Comparison of ENCODE assay signal across 1 cellular context in genomic region chr10:130169136-130169888, GRCh38.
TF ChIP-seq lines count a peak whose summit lies in the region.

No MANE protein-coding gene starts in this region.

TF ChIP-seq in HEK293, 187 proteins besides CTCF, POLR2A, EP300 and RAD21 (continued from another document):
- no peak for TF ChIP-seq ZSCAN5A (tag by site-specific recombination; IDR thresholded peaks at IDR 0.05)
- TF ChIP-seq ZBTB20 (tag by site-specific recombination; IDR thresholded peaks at IDR 0.05) = no peak
- 0 out of 2 replicates have a peak, but pooled peaks have one; percentile 14 for TF ChIP-seq ZNF513 (tag by site-specific recombination; IDR thresholded peaks at IDR 0.05)
- no peak for TF ChIP-seq ZNF521 (tag by site-specific recombination; IDR thresholded peaks at IDR 0.05)
- peak; percentile 98 for TF ChIP-seq OSR2 (tag by site-specific recombination; IDR thresholded peaks at IDR 0.05)
- TF ChIP-seq KLF8 (tag by site-specific recombination; IDR thresholded peaks at IDR 0.05) = 0 out of 2 replicates have a peak, but pooled peaks have one; percentile 31
- TF ChIP-seq YY2 (tag by site-specific recombination; IDR thresholded peaks at IDR 0.05) = no peak
- TF ChIP-seq ZNF19 (tag by site-specific recombination; IDR thresholded peaks at IDR 0.05; ENCODE audit: low read depth) = no peak
- TF ChIP-seq ZNF677 (tag by site-specific recombination; IDR thresholded peaks at IDR 0.05) = no peak
- peak; percentile 22; the same call in 1 of the 2 replicates for TF ChIP-seq ZNF596 (tag by site-specific recombination; IDR thresholded peaks at IDR 0.05)
- TF ChIP-seq ZNF274 (IDR thresholded peaks at IDR 0.05; ENCODE audit: low read length) = no peak
- no peak for TF ChIP-seq ZNF274 (tag by site-specific recombination; IDR thresholded peaks at IDR 0.05; ENCODE audit: borderline replicate concordance)
- TF ChIP-seq ZBTB17 (tag by site-specific recombination; IDR thresholded peaks at IDR 0.05) = peak; percentile 80
- TF ChIP-seq ZNF266 (tag by site-specific recombination; IDR thresholded peaks at IDR 0.05; ENCODE audit: low read depth) = no peak
- peak; percentile 63 for TF ChIP-seq TRIM28 (IDR thresholded peaks at IDR 0.05; ENCODE audit: borderline replicate concordance, low read length)
- TF ChIP-seq ZNF473 (tag by site-specific recombination; IDR thresholded peaks at IDR 0.05) = no peak
- TF ChIP-seq ZNF629 (tag by site-specific recombination; IDR thresholded peaks at IDR 0.05) = peak; percentile 96
- TF ChIP-seq ZNF792 (tag by site-specific recombination; IDR thresholded peaks at IDR 0.05) = no peak
- TF ChIP-seq ZNF580 (tag by site-specific recombination; IDR thresholded peaks at IDR 0.05) = peak; percentile 77
- no peak for TF ChIP-seq ZSCAN18 (tag by site-specific recombination; IDR thresholded peaks at IDR 0.05)
- no peak for TF ChIP-seq ZNF549 (tag by site-specific recombination; IDR thresholded peaks at IDR 0.05)
- peak; percentile 78; the same call in 1 of the 2 replicates for TF ChIP-seq TSHZ1 (tag by site-specific recombination; IDR thresholded peaks at IDR 0.05; ENCODE audit: borderline replicate concordance)
- TF ChIP-seq ZNF560 (tag by site-specific recombination; IDR thresholded peaks at IDR 0.05; ENCODE audit: borderline replicate concordance) = no peak
- no peak; the same call in 1 of the 2 replicates for TF ChIP-seq SP2 (tag by site-specific recombination; IDR thresholded peaks at IDR 0.05)
- 0 out of 2 replicates have a peak, but pooled peaks have one; percentile 58 for TF ChIP-seq ZBTB1 (tag by site-specific recombination; IDR thresholded peaks at IDR 0.05)
- no peak for TF ChIP-seq ZNF423 (tag by site-specific recombination; IDR thresholded peaks at IDR 0.05)
- TF ChIP-seq ZFP41 (tag by site-specific recombination; IDR thresholded peaks at IDR 0.05; ENCODE audit: borderline replicate concordance) = no peak
- TF ChIP-seq REPIN1 (tag by site-specific recombination; IDR thresholded peaks at IDR 0.05; ENCODE audit: low read depth) = no peak
- no peak for TF ChIP-seq ZNF433 (tag by site-specific recombination; IDR thresholded peaks at IDR 0.05; ENCODE audit: low read depth)
- TF ChIP-seq ZNF658 (tag by site-specific recombination; IDR thresholded peaks at IDR 0.05) = no peak
- TF ChIP-seq BCL11B (tag by site-specific recombination; IDR thresholded peaks at IDR 0.05; ENCODE audit: low read depth) = no peak
- no peak for TF ChIP-seq SETDB1 (IDR thresholded peaks at IDR 0.05; ENCODE audit: insufficient read length, low read length)
- no peak for TF ChIP-seq ZNF121 (tag by site-specific recombination; IDR thresholded peaks at IDR 0.05)
- TF ChIP-seq ZNF621 (tag by site-specific recombination; IDR thresholded peaks at IDR 0.05) = no peak
- no peak; the same call in 1 of the 2 replicates for TF ChIP-seq ZNF146 (tag by site-specific recombination; IDR thresholded peaks at IDR 0.05)
- TF ChIP-seq ZNF785 (tag by site-specific recombination; IDR thresholded peaks at IDR 0.05) = no peak
- TF ChIP-seq ZNF202 (tag by site-specific recombination; IDR thresholded peaks at IDR 0.05; ENCODE audit: borderline replicate concordance) = no peak
- TF ChIP-seq ZNF221 (tag by site-specific recombination; IDR thresholded peaks at IDR 0.05; ENCODE audit: borderline replicate concordance) = no peak
- TF ChIP-seq ZNF26 (tag by site-specific recombination; IDR thresholded peaks at IDR 0.05) = no peak
- no peak for TF ChIP-seq ZSCAN16 (tag by site-specific recombination; IDR thresholded peaks at IDR 0.05)
- TF ChIP-seq ZBTB6 (tag by site-specific recombination; IDR thresholded peaks at IDR 0.05) = no peak
- TF ChIP-seq PBX3 (CRISPR knock-in tag; IDR thresholded peaks at IDR 0.05) = no peak
- 0 out of 2 replicates have a peak, but pooled peaks have one; percentile 32 for TF ChIP-seq KLF7 (tag by site-specific recombination; IDR thresholded peaks at IDR 0.05; ENCODE audit: borderline replicate concordance)
- no peak for TF ChIP-seq ZNF16 (tag by site-specific recombination; IDR thresholded peaks at IDR 0.05; ENCODE audit: low read depth)
- no peak for TF ChIP-seq ZBTB48 (tag by site-specific recombination; IDR thresholded peaks at IDR 0.05)
- no peak for TF ChIP-seq ZNF555 (tag by site-specific recombination; conservative IDR thresholded peaks at IDR 0.05)
